ENCODE assay signal across 9 cellular contexts in genomic region chr6:166286831-166287271, GRCh38. TPM values are rescaled to one million over a fixed set of nuclear protein-coding genes. Genes with fewer than 3 reads are reported as not detected.
DNase-seq lines count a peak whose midpoint lies in the region; ATAC-seq, FAIRE-seq and TF ChIP-seq lines count a peak whose summit lies in the region.
"Had no signal": no experiment of that assay in that cellular context is flagged by ENCODE, and none has a peak within 500 bp of the region (broad histone marks: within the 10 kb centered on the region; RNA-seq: fewer than 3 reads in every experiment).

No MANE protein-coding gene starts in this region.

- H3K36me3 Mint-ChIP-seq in type B pancreatic cell = no peaks in the 10 kb centered on the region

- peaks cover 17% of the 10 kb centered on the region for H3K27me3 ChIP-seq in RWPE2 (ENCODE audit: insufficient read depth, poor library complexity, severe bottlenecking)
- H3K27me3 ChIP-seq in small intestine (ENCODE audit: control insufficient read depth in 2 of 2, insufficient read depth in 2 of 2, low read length in 2 of 2) = no peaks in the 10 kb centered on the region

- H3K4me1 Mint-ChIP-seq in type B pancreatic cell (ENCODE audit: unreplicated experiment) = no peaks in the 10 kb centered on the region

- ATAC-seq in HG02973 (IDR thresholded peaks at IDR 0.05; ENCODE audit: unreplicated experiment) (peak; percentile 97), RWPE2 (ENCODE audit: low read depth) (peak; percentile 17; the same call in 1 of the 3 replicates)

- DNase-seq in NCI-H82 (lab: John Stamatoyannopoulos, UW) (peak; percentile 29), NCI-H82 treated with DMSO at 0.1 percent for 48 hours (lab: John Stamatoyannopoulos, UW; ENCODE audit: unreplicated experiment) (no peak), RWPE2 (ENCODE audit: low spot score) (no peak), renal cortical epithelial cell (ENCODE audit: low read depth) (peak; percentile 81), small intestine (no peak), type B pancreatic cell (ENCODE audit: extremely low spot score, unreplicated experiment) (no peak)
- DNase-seq in stimulated activated CD4-positive, alpha-beta T cell treated with anti-CD3 and anti-CD28 coated beads, Interleukin-4, amount 100 ng/mL, for 4 hours = no peak

- H3K36me3 ChIP-seq in RWPE2 (ENCODE audit: low read depth) = no peaks in the 10 kb centered on the region
- no peaks in the 10 kb centered on the region for H3K36me3 ChIP-seq in small intestine (ENCODE audit: control insufficient read depth in 2 of 2, insufficient read depth in 2 of 2, low read length in 2 of 2)

- H3K4me3 ChIP-seq in RWPE2 (ENCODE audit: severe bottlenecking) (no peak overlapping the region), small intestine (ENCODE audit: low read depth in 1 of 2, low read length in 2 of 2) (no peak overlapping the region)

- TF ChIP-seq CTCF in RWPE2 (IDR thresholded peaks at IDR 0.05; ENCODE audit: poor library complexity, severe bottlenecking) (no peak), type B pancreatic cell (conservative IDR thresholded peaks at IDR 0.05) (no peak)

- H3K9me3 Mint-ChIP-seq in type B pancreatic cell = peaks cover 3% of the 10 kb centered on the region

- H3K4me3 Mint-ChIP-seq in type B pancreatic cell = no peak overlapping the region

- H3K4me1 ChIP-seq in RWPE2 (ENCODE audit: insufficient read depth, poor library complexity, severe bottlenecking) (no peaks in the 10 kb centered on the region), small intestine (ENCODE audit: control insufficient read depth in 2 of 2, insufficient read depth in 1 of 2, low read depth in 1 of 2, low read length in 1 of 2) (no peaks in the 10 kb centered on the region)

- WGBS in small intestine, 3 donors = 54 to 57% (median 56%) methylated on average over 8 of the region's 8 CpGs

- H3K9me3 ChIP-seq in RWPE2 (ENCODE audit: severe bottlenecking) = no peaks in the 10 kb centered on the region
- no peaks in the 10 kb centered on the region for H3K9me3 ChIP-seq in small intestine (ENCODE audit: control insufficient read depth, low read depth)

- FAIRE-seq in small intestine (lab: Jason Lieb, UNC) = no peak
- FAIRE-seq: astrocyte had no signal

- peaks cover 63% of the 10 kb centered on the region for H3K27me3 Mint-ChIP-seq in type B pancreatic cell

- no peak overlapping the region for H3K27ac Mint-ChIP-seq in type B pancreatic cell

- H3K27ac ChIP-seq in RWPE2 (ENCODE audit: poor library complexity, severe bottlenecking) (no peak overlapping the region), small intestine (ENCODE audit: low read depth in 1 of 2, low read length in 1 of 2) (no peak overlapping the region)

RNA-seq across cellular contexts. Expression of gene PRR18, which starts 21.3 kb away (rescaled TPM):
- total RNA-seq in renal cortical epithelial cell = not detected in 2 replicates
- under 1 TPM in 2 of 3 donors, not detected in 1; 0.43 to 0.45 TPM for polyA plus RNA-seq in small intestine
- 0.80 and 1.5 TPM in 2 replicates for total RNA-seq in type B pancreatic cell (ENCODE audit: low replicate concordance)

RNA-seq across cellular contexts. Expression of gene SFT2D1, which starts 55.5 kb away (rescaled TPM):
- total RNA-seq in renal cortical epithelial cell (49.9 and 69.3 TPM in 2 replicates), type B pancreatic cell (ENCODE audit: low replicate concordance) (29.5 and 36.0 TPM in 2 replicates)
- 100 to 1,000 TPM in 1 of 3 donors, 10 to 100 TPM in 2; 32.4 to 113 (median 47.4) TPM for polyA plus RNA-seq in small intestine

Comparison
In these comparisons a context has a peak if more than half of its experiments do, and no peak if none do; other contexts are left out.
1. DNase-seq: peak in NCI-H82 (single experiment) and renal cortical epithelial cell (single experiment); none in NCI-H82 treated with DMSO at 0.1 percent for 48 hours (single experiment), RWPE2 (single experiment), small intestine (single experiment), type B pancreatic cell (single experiment) and stimulated activated CD4-positive, alpha-beta T cell treated with anti-CD3 and anti-CD28 coated beads, Interleukin-4, amount 100 ng/mL, for 4 hours (0 of 2).